In the genomic region with DNA sequence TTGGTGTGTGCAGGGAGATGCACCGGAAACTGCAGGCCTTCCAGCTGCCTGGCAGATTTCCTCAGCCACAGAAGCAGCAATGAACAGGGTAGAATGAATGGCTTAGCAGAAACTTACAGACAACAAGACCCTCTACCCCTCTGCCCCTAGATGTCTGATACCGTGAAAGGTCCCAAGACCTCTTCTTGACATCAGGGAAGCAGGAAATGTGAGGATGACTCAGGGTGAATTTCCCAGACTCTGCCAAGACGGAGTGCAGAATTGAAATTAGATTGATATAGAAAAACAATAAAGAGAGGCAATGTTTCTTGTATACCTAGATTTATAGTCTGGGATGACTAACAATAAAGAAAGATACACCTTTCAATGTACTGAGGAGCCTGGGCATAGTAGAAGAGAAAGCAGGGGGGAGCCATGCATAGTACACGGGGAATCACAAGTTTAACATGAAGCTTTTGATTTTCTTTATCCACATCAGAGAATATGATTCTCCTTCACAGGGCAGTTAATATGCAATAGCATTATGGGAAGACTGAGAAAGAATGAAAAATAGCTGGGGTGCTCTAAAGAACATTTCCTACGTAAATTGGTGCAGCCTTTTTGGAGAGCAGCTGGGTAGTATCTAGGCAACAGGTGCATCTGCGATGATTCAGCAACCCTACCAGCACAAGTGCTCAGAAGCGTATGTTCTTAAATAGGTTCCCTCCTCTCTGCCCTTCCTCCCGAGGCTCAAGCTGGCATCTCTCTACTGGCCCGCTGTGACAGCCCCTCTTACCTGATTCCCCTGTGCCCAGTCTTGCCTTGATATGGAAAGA, we compare ENCODE assay signal across 14 cellular contexts. TPM values are rescaled to one million over a fixed set of nuclear protein-coding genes. Genes with fewer than 3 reads are reported as not detected.
DNase-seq lines count a peak whose midpoint lies in the region; ATAC-seq lines count a peak whose summit lies in the region.
"Had no signal": no experiment of that assay in that cellular context is flagged by ENCODE, and none has a peak within 500 bp of the region (broad histone marks: within the 10 kb centered on the region; RNA-seq: fewer than 3 reads in every experiment).

No MANE protein-coding gene starts in this region.

- POLR2A ChIA-PET in activated CD4-positive, alpha-beta memory T cell treated with anti-CD3 and anti-CD28 coated beads, Interleukin-2, amount 10 ng/mL, durations not matched to agents 7 days and 5 days (lab: Charles Lee), result interaction anchor here (0.7 to 3.7 kb wide), 5 partner anchors 10 to 102 kb away, joined by 3 to 16 read pairs (median 4); a partner anchor contains a TSS
- POLR2A ChIA-PET in naive thymus-derived CD8-positive, alpha-beta T cell (lab: Charles Lee), result no interaction called here

- H3K9me3 Mint-ChIP-seq in activated CD4-positive, alpha-beta memory T cell treated with anti-CD3 and anti-CD28 coated beads, Interleukin-2, amount 10 ng/mL, durations not matched to agents 7 days and 5 days, result no peaks in the 10 kb centered on the region
- no peaks in the 10 kb centered on the region for H3K9me3 Mint-ChIP-seq in naive thymus-derived CD8-positive, alpha-beta T cell
- H3K9me3 Mint-ChIP-seq: HFFc6 had no signal

- H3K27ac Mint-ChIP-seq in activated CD4-positive, alpha-beta memory T cell treated with anti-CD3 and anti-CD28 coated beads, Interleukin-2, amount 10 ng/mL, durations not matched to agents 7 days and 5 days, result peak overlapping the region; percentile 73
- H3K27ac Mint-ChIP-seq in naive thymus-derived CD8-positive, alpha-beta T cell, result peak overlapping the region in 7 of 10 donors; percentile 5 to 76 (median 65)

- CTCF ChIA-PET in activated CD4-positive, alpha-beta memory T cell treated with anti-CD3 and anti-CD28 coated beads, Interleukin-2, amount 10 ng/mL, durations not matched to agents 7 days and 5 days (lab: Charles Lee), result interaction anchor here (1.7 kb wide), 1 partner anchor 14 kb away, joined by 10 read pairs; no protein-coding TSS in a partner anchor

- ATAC-seq in HG02798 (IDR thresholded peaks at IDR 0.05; ENCODE audit: poor library complexity, unreplicated experiment), result peak; percentile 59
- ATAC-seq in naive thymus-derived CD8-positive, alpha-beta T cell, result peak; percentile 69 to 72
- ATAC-seq: A549 had no signal

- H3K4me1 Mint-ChIP-seq in activated CD4-positive, alpha-beta memory T cell treated with anti-CD3 and anti-CD28 coated beads, Interleukin-2, amount 10 ng/mL, durations not matched to agents 7 days and 5 days, result peaks cover 13% of the 10 kb centered on the region
- peaks cover 6 to 17% (median 12%) of the 10 kb centered on the region in 4 donors for H3K4me1 Mint-ChIP-seq in naive thymus-derived CD8-positive, alpha-beta T cell

- H3K9me3 ChIP-seq in effector memory CD4-positive, alpha-beta T cell (ENCODE audit: control insufficient read depth, low read length), result no peaks in the 10 kb centered on the region
- H3K9me3 ChIP-seq: A549, upper lobe of left lung had no signal

- H3K4me3 Mint-ChIP-seq in activated CD4-positive, alpha-beta memory T cell treated with anti-CD3 and anti-CD28 coated beads, Interleukin-2, amount 10 ng/mL, durations not matched to agents 7 days and 5 days, result no peak overlapping the region
- no peak overlapping the region for H3K4me3 Mint-ChIP-seq in naive thymus-derived CD8-positive, alpha-beta T cell

- H3K27me3 ChIP-seq in effector memory CD4-positive, alpha-beta T cell (replicated peaks; ENCODE audit: control insufficient read depth, insufficient read depth, low read length, poor library complexity, severe bottlenecking), result no peaks in the 10 kb centered on the region
- H3K27me3 ChIP-seq: upper lobe of left lung had no signal

- DNase-seq in NCI-H1417 (lab: John Stamatoyannopoulos, UW), result peak; percentile 21 to 65 (median 42)
- DNase-seq in NCI-H1417 treated with DMSO at 0.1 percent for 48 hours (lab: John Stamatoyannopoulos, UW), result no peak
- no peak for DNase-seq in activated CD4-positive, alpha-beta memory T cell treated with anti-CD3 and anti-CD28 coated beads, Interleukin-2, amount 10 ng/mL, durations not matched to agents 7 days and 5 days
- peak in 2 of 10 donors; percentile 31 to 32 for DNase-seq in naive thymus-derived CD8-positive, alpha-beta T cell
- no peak for DNase-seq in GOT3 (lab: John Stamatoyannopoulos, UW)
- DNase-seq in effector memory CD4-positive, alpha-beta T cell, result no peak
- no peak for DNase-seq in inferior parietal cortex (ENCODE audit: extremely low spot score)
- DNase-seq: upper lobe of left lung had no signal

- no peaks in the 10 kb centered on the region for H3K27me3 Mint-ChIP-seq in activated CD4-positive, alpha-beta memory T cell treated with anti-CD3 and anti-CD28 coated beads, Interleukin-2, amount 10 ng/mL, durations not matched to agents 7 days and 5 days
- no peaks in the 10 kb centered on the region for H3K27me3 Mint-ChIP-seq in naive thymus-derived CD8-positive, alpha-beta T cell

- peaks cover 19% of the 10 kb centered on the region for H3K4me1 ChIP-seq in effector memory CD4-positive, alpha-beta T cell (ENCODE audit: control insufficient read depth, insufficient read depth, low read length, poor library complexity, severe bottlenecking)
- H3K4me1 ChIP-seq: A549 had no signal

- H3K27ac ChIP-seq in effector memory CD4-positive, alpha-beta T cell (ENCODE audit: insufficient read depth, low read length, poor library complexity, severe bottlenecking), result no peak overlapping the region
- H3K27ac ChIP-seq: A549, SK-N-MC, upper lobe of left lung had no signal

- no peaks in the 10 kb centered on the region for H3K36me3 Mint-ChIP-seq in activated CD4-positive, alpha-beta memory T cell treated with anti-CD3 and anti-CD28 coated beads, Interleukin-2, amount 10 ng/mL, durations not matched to agents 7 days and 5 days (ENCODE audit: low read depth)
- H3K36me3 Mint-ChIP-seq in naive thymus-derived CD8-positive, alpha-beta T cell, result no peaks in the 10 kb centered on the region

- no peaks in the 10 kb centered on the region for H3K36me3 ChIP-seq in effector memory CD4-positive, alpha-beta T cell (ENCODE audit: control insufficient read depth, insufficient read depth, low read length)
- H3K36me3 ChIP-seq: upper lobe of left lung had no signal

- H3K4me3 ChIP-seq in effector memory CD4-positive, alpha-beta T cell (ENCODE audit: insufficient read depth, low read depth, low read length, poor library complexity, severe bottlenecking), result no peak overlapping the region
- H3K4me3 ChIP-seq: A549, SK-N-MC, upper lobe of left lung had no signal

RNA-seq across cellular contexts. Expression of a gene that starts 18.3 kb away (rescaled TPM):
- 10 to 100 TPM; 84.9 to 85.7 TPM for total RNA-seq in activated CD4-positive, alpha-beta memory T cell treated with anti-CD3 and anti-CD28 coated beads, Interleukin-2, amount 10 ng/mL, durations not matched to agents 7 days and 5 days
- total RNA-seq in naive thymus-derived CD8-positive, alpha-beta T cell, result 10 to 100 TPM; 10.4 to 10.5 TPM
- 10 to 100 TPM; 23.5 to 34.7 (median 33.6) TPM for polyA plus RNA-seq in naive thymus-derived CD8-positive, alpha-beta T cell
- total RNA-seq: fibroblast of lung, HFFc6, lung microvascular endothelial cell had no signal
- polyA plus RNA-seq: A549, fibroblast of lung had no signal

RNA-seq across cellular contexts. Expression of a gene that starts 58.4 kb away (rescaled TPM):
- total RNA-seq in activated CD4-positive, alpha-beta memory T cell treated with anti-CD3 and anti-CD28 coated beads, Interleukin-2, amount 10 ng/mL, durations not matched to agents 7 days and 5 days, result 1 to 10 TPM; 4.4 to 5.3 TPM
- total RNA-seq in naive thymus-derived CD8-positive, alpha-beta T cell, result 10 to 100 TPM; 11.6 to 12.1 TPM
- polyA plus RNA-seq in naive thymus-derived CD8-positive, alpha-beta T cell, result 1 to 10 TPM in 1 of 3 donors, under 1 TPM in 2; 0.34 to 1.3 (median 0.77) TPM

Comparison
In these comparisons a context has a peak if more than half of its experiments do, and no peak if none do; other contexts are left out.
1. DNase-seq: peak in NCI-H1417 (3 of 3); none in NCI-H1417 treated with DMSO at 0.1 percent for 48 hours (single experiment), activated CD4-positive, alpha-beta memory T cell treated with anti-CD3 and anti-CD28 coated beads, Interleukin-2, amount 10 ng/mL, durations not matched to agents 7 days and 5 days (single experiment), GOT3 (single experiment), effector memory CD4-positive, alpha-beta T cell (0 of 3) and inferior parietal cortex (single experiment).
2. RNA of a gene that starts 18.3 kb away (total RNA-seq): 84.9 to 85.7 TPM in activated CD4-positive, alpha-beta memory T cell treated with anti-CD3 and anti-CD28 coated beads, Interleukin-2, amount 10 ng/mL, durations not matched to agents 7 days and 5 days; 10.4 to 10.5 TPM in naive thymus-derived CD8-positive, alpha-beta T cell; every median in the first group is over 4 times any median in the second.